In the genomic region with DNA sequence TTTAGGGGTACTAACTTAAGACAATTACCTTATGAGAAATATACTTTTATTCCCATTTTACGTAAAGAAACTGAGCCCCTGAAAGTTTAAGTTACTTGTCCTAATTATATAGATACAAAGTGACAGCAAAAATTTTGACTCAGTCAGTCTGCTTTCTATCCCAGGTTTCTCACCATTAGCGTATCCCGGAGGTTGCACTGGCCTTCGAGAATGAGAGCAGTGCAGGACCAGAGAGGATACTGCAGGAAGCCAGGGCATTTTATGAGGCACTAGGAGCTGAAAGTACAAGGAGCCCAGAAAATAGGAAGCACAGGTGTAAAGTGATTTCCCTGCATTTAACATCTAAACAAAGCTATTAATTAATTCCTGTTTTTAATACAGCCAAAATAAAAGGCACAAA, we compare ENCODE assay signal across 1 cellular context.
TF ChIP-seq lines count a peak whose summit lies in the region.

No MANE protein-coding gene starts in this region.

TF ChIP-seq in GM23338, 12 proteins besides CTCF, POLR2A, EP300 and RAD21 (continued from another document):
- TF ChIP-seq, protein P1, sequence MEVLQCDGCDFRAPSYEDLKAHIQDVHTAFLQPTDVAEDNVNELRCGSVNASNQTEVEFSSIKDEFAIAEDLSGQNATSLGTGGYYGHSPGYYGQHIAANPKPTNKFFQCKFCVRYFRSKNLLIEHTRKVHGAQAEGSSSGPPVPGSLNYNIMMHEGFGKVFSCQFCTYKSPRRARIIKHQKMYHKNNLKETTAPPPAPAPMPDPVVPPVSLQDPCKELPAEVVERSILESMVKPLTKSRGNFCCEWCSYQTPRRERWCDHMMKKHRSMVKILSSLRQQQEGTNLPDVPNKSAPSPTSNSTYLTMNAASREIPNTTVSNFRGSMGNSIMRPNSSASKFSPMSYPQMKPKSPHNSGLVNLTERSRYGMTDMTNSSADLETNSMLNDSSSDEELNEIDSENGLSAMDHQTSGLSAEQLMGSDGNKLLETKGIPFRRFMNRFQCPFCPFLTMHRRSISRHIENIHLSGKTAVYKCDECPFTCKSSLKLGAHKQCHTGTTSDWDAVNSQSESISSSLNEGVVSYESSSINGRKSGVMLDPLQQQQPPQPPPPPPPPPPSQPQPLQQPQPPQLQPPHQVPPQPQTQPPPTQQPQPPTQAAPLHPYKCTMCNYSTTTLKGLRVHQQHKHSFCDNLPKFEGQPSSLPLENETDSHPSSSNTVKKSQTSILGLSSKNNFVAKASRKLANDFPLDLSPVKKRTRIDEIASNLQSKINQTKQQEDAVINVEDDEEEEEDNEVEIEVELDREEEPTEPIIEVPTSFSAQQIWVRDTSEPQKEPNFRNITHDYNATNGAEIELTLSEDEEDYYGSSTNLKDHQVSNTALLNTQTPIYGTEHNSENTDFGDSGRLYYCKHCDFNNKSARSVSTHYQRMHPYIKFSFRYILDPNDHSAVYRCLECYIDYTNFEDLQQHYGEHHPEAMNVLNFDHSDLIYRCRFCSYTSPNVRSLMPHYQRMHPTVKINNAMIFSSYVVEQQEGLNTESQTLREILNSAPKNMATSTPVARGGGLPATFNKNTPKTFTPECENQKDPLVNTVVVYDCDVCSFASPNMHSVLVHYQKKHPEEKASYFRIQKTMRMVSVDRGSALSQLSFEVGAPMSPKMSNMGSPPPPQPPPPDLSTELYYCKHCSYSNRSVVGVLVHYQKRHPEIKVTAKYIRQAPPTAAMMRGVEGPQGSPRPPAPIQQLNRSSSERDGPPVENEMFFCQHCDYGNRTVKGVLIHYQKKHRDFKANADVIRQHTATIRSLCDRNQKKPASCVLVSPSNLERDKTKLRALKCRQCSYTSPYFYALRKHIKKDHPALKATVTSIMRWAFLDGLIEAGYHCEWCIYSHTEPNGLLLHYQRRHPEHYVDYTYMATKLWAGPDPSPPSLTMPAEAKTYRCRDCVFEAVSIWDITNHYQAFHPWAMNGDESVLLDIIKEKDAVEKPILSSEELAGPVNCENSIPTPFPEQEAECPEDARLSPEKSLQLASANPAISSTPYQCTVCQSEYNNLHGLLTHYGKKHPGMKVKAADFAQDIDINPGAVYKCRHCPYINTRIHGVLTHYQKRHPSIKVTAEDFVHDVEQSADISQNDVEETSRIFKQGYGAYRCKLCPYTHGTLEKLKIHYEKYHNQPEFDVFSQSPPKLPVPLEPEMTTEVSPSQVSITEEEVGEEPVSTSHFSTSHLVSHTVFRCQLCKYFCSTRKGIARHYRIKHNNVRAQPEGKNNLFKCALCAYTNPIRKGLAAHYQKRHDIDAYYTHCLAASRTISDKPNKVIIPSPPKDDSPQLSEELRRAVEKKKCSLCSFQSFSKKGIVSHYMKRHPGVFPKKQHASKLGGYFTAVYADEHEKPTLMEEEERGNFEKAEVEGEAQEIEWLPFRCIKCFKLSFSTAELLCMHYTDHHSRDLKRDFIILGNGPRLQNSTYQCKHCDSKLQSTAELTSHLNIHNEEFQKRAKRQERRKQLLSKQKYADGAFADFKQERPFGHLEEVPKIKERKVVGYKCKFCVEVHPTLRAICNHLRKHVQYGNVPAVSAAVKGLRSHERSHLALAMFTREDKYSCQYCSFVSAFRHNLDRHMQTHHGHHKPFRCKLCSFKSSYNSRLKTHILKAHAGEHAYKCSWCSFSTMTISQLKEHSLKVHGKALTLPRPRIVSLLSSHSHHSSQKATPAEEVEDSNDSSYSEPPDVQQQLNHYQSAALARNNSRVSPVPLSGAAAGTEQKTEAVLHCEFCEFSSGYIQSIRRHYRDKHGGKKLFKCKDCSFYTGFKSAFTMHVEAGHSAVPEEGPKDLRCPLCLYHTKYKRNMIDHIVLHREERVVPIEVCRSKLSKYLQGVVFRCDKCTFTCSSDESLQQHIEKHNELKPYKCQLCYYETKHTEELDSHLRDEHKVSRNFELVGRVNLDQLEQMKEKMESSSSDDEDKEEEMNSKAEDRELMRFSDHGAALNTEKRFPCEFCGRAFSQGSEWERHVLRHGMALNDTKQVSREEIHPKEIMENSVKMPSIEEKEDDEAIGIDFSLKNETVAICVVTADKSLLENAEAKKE (CRISPR knock-in tag; IDR thresholded peaks at IDR 0.05), result no peak
- TF ChIP-seq POLR2AphosphoS5 (IDR thresholded peaks at IDR 0.05; ENCODE audit: low read depth), result no peak
- TF ChIP-seq STAT1 (IDR thresholded peaks at IDR 0.05; ENCODE audit: unreplicated experiment), result no peak
TF ChIP-seq in GM23338: peak in this region for 0.
